18 cellular contexts compared by ENCODE assay signal in the genomic region with DNA sequence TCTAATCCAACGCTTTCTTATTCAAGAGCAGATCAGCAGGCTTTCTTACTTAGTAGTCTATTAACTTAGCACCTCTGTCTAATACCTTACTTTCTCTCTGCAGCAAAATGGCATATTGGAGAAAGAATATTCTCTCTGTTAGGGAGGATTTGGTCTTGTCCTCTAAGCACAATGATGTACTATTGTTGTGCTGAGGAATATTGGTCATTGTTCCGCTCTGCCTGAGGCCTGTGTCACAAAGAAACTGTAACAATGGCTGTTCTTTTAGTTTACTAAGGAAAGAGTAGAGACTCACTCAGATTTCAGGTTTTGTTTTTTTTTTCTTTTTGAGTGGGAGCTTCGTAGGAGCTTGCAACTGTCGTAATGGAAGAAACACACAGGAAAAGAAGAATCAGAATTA.
"Had no signal": no experiment of that assay in that cellular context is flagged by ENCODE, and none has a peak within 500 bp of the region (broad histone marks: within the 10 kb centered on the region; RNA-seq: fewer than 3 reads in every experiment).

No MANE protein-coding gene starts in this region.

- H3K27ac ChIP-seq: body of pancreas, coronary artery, gastrocnemius medialis, heart left ventricle, lower lobe of right lung, right atrium auricular region, thoracic aorta, upper lobe of left lung had no signal

- DNase-seq: activated CD4-positive, alpha-beta T cell treated with anti-CD3 and anti-CD28 coated beads, Interleukin-2, amount 10 ng/mL, durations not matched to agents 7 days and 5 days; activated CD8-positive, alpha-beta T cell treated with anti-CD3 and anti-CD28 coated beads, Interleukin-2, amount 10 ng/mL, durations not matched to agents 7 days and 5 days; activated naive CD4-positive, alpha-beta T cell treated with Interleukin-2 at 50 U/mL for 16 hours; activated naive CD8-positive, alpha-beta T cell treated with anti-CD3 and anti-CD28 coated beads, Interleukin-2, amount 10 ng/mL, durations not matched to agents 7 days and 5 days; activated T-cell treated with anti-CD3 and anti-CD28 coated beads, Interleukin-2, amount 50 U/mL, for 24 hours; body of pancreas; central memory CD4-positive, alpha-beta T cell; effector CD4-positive, alpha-beta T cell; gastrocnemius medialis; heart left ventricle; left cardiac atrium; lower lobe of right lung; stimulated activated CD4-positive, alpha-beta T cell treated with anti-CD3 and anti-CD28 coated beads, Interleukin-2, amount 100 ng/mL, for 24 hours; upper lobe of left lung had no signal

- H3K36me3 ChIP-seq: gastrocnemius medialis, heart left ventricle, lower lobe of right lung, right atrium auricular region, thoracic aorta, upper lobe of left lung had no signal

- H3K4me1 ChIP-seq: body of pancreas, gastrocnemius medialis, heart left ventricle, lower lobe of right lung, right atrium auricular region, upper lobe of left lung had no signal

- H3K9me3 ChIP-seq: body of pancreas, gastrocnemius medialis, heart left ventricle, lower lobe of right lung, right atrium auricular region, thoracic aorta, upper lobe of left lung had no signal

- H3K4me3 ChIP-seq: body of pancreas, coronary artery, gastrocnemius medialis, heart left ventricle, lower lobe of right lung, right atrium auricular region, thoracic aorta, upper lobe of left lung had no signal

- ATAC-seq: activated CD4-positive, CD25-positive, alpha-beta regulatory T cell treated with anti-CD3 and anti-CD28 coated beads, Interleukin-2, amount 50 U/mL, for 24 hours; activated CD8-positive, alpha-beta T cell treated with anti-CD3 and anti-CD28 coated beads, Interleukin-2, amount 10 ng/mL, durations not matched to agents 7 days and 5 days; body of pancreas; gastrocnemius medialis; heart left ventricle; left cardiac atrium; lower lobe of right lung had no signal

- H3K27me3 ChIP-seq: body of pancreas, gastrocnemius medialis, heart left ventricle, right atrium auricular region, upper lobe of left lung had no signal
